In the genomic region with DNA sequence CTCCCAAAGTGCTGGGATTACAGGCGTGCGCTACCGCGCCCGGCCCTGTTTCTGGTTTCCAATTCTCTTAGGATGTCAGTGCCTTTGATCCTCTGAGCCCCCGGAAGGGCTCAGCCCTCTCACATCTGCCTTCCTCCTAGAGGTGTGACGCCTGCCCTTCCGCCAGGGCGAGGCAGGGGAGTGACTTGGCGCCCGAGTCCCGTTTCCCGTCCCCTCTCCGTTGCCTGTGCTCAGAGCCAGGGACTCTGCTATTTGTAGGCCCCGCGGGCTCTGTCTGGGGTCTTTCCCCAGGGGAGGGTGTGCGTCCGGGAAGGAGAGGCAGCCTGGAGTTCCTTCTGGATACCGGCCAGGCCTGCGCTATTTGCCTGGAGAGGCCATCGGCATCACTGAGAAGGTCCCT, we compare ENCODE assay signal across 8 cellular contexts.
DNase-seq lines count a peak whose midpoint lies in the region; ATAC-seq and TF ChIP-seq lines count a peak whose summit lies in the region.

No MANE protein-coding gene starts in this region.

- peak; percentile 84 for ATAC-seq in activated CD8-positive, alpha-beta T cell treated with anti-CD3 and anti-CD28 coated beads, Interleukin-2, amount 10 ng/mL, durations not matched to agents 7 days and 5 days
- ATAC-seq in GM18870 (IDR thresholded peaks at IDR 0.05; ENCODE audit: unreplicated experiment) (no peak), GM18858 (IDR thresholded peaks at IDR 0.05; ENCODE audit: unreplicated experiment) (no peak)

- POLR2A ChIA-PET in activated CD8-positive, alpha-beta T cell treated with anti-CD3 and anti-CD28 coated beads, Interleukin-2, amount 10 ng/mL, durations not matched to agents 7 days and 5 days (lab: Charles Lee): interaction anchor here (1.7 kb wide), 1 partner anchor 10 kb away, joined by 4 read pairs; no protein-coding TSS in a partner anchor

- peaks cover 14% of the 10 kb centered on the region for H3K4me1 ChIP-seq in GM23248 (ENCODE audit: insufficient read depth)

- H3K9me3 ChIP-seq in GM23248 (ENCODE audit: low read depth): no peaks in the 10 kb centered on the region

- H3K9me3 Mint-ChIP-seq in activated CD8-positive, alpha-beta T cell treated with anti-CD3 and anti-CD28 coated beads, Interleukin-2, amount 10 ng/mL, durations not matched to agents 7 days and 5 days (ENCODE audit: insufficient read depth): peaks cover 4% of the 10 kb centered on the region

- peaks cover 2% of the 10 kb centered on the region for H3K27me3 Mint-ChIP-seq in activated CD8-positive, alpha-beta T cell treated with anti-CD3 and anti-CD28 coated beads, Interleukin-2, amount 10 ng/mL, durations not matched to agents 7 days and 5 days (ENCODE audit: low read depth)

- CTCF ChIA-PET in activated CD8-positive, alpha-beta T cell treated with anti-CD3 and anti-CD28 coated beads, Interleukin-2, amount 10 ng/mL, durations not matched to agents 7 days and 5 days (lab: Charles Lee): no interaction called here

- H4K20me1 ChIP-seq in GM23248 (ENCODE audit: insufficient read depth): no peaks in the 10 kb centered on the region

- H3K4me3 ChIP-seq in GM23248 (peak overlapping the region; percentile 47), fibroblast of the aortic adventitia (ENCODE audit: low read depth, low read length) (no peak overlapping the region)

- H3K27ac Mint-ChIP-seq in activated CD8-positive, alpha-beta T cell treated with anti-CD3 and anti-CD28 coated beads, Interleukin-2, amount 10 ng/mL, durations not matched to agents 7 days and 5 days: peak overlapping the region; percentile 93

- in situ Hi-C loops in GM23248 (cut with MboI): no loop called here

- no peak for TF ChIP-seq CTCF in fibroblast of the aortic adventitia (IDR thresholded peaks at IDR 0.05; ENCODE audit: insufficient read depth, low read length)

- peak overlapping the region; percentile 19 for H3K27ac ChIP-seq in GM23248

- WGBS in GM23248 (ENCODE audit: low coverage in 1 of 2, low lambda C conversion rate in 2 of 2, missing lambda C conversion rate in 2 of 2), 2 experiments: 4 to 5% methylated on average over 21 of the region's 21 CpGs

- H3K36me3 Mint-ChIP-seq in activated CD8-positive, alpha-beta T cell treated with anti-CD3 and anti-CD28 coated beads, Interleukin-2, amount 10 ng/mL, durations not matched to agents 7 days and 5 days (ENCODE audit: low read depth): peaks cover 7% of the 10 kb centered on the region

- H3K27me3 ChIP-seq in GM23248 (replicated peaks; ENCODE audit: insufficient read depth): no peaks in the 10 kb centered on the region

- DNase-seq in GM23248 (peak; percentile 64), fibroblast of the aortic adventitia (ENCODE audit: low read depth) (peak; percentile 41), NCI-H774 (lab: John Stamatoyannopoulos, UW) (no peak), NCI-H748 (lab: John Stamatoyannopoulos, UW; ENCODE audit: unreplicated experiment) (no peak)
- DNase-seq in activated CD8-positive, alpha-beta T cell treated with anti-CD3 and anti-CD28 coated beads, Interleukin-2, amount 10 ng/mL, durations not matched to agents 7 days and 5 days: peak; percentile 72
- DNase-seq in stimulated activated CD4-positive, alpha-beta T cell treated with anti-CD3 and anti-CD28 coated beads, Interleukin-4, amount 100 ng/mL, for 1 hour: peak; percentile 52

- no peaks in the 10 kb centered on the region for H3F3A ChIP-seq in GM23248 (ENCODE audit: insufficient read depth)

- peak overlapping the region; percentile 65 for H3K4me2 ChIP-seq in GM23248 (ENCODE audit: unreplicated experiment)

- H3K9me2 ChIP-seq in GM23248 (ENCODE audit: insufficient read depth): no peaks in the 10 kb centered on the region

- H3K4me1 Mint-ChIP-seq in activated CD8-positive, alpha-beta T cell treated with anti-CD3 and anti-CD28 coated beads, Interleukin-2, amount 10 ng/mL, durations not matched to agents 7 days and 5 days (ENCODE audit: low read depth): peaks cover 53% of the 10 kb centered on the region

- H3K36me3 ChIP-seq in GM23248 (ENCODE audit: low read depth): no peaks in the 10 kb centered on the region

- H3K79me2 ChIP-seq in GM23248 (ENCODE audit: insufficient read depth): no peaks in the 10 kb centered on the region

- peak overlapping the region; percentile 76 for H3K9ac ChIP-seq in GM23248

- peak overlapping the region; percentile 65 for H3K4me3 Mint-ChIP-seq in activated CD8-positive, alpha-beta T cell treated with anti-CD3 and anti-CD28 coated beads, Interleukin-2, amount 10 ng/mL, durations not matched to agents 7 days and 5 days

- peak overlapping the region; percentile 96 for H2AFZ ChIP-seq in GM23248

Comparison
In these comparisons a context has a peak if more than half of its experiments do, and no peak if none do; other contexts are left out.
1. DNase-seq: peak in GM23248 (single experiment), activated CD8-positive, alpha-beta T cell treated with anti-CD3 and anti-CD28 coated beads, Interleukin-2, amount 10 ng/mL, durations not matched to agents 7 days and 5 days (single experiment), fibroblast of the aortic adventitia (single experiment) and stimulated activated CD4-positive, alpha-beta T cell treated with anti-CD3 and anti-CD28 coated beads, Interleukin-4, amount 100 ng/mL, for 1 hour (single experiment); none in NCI-H774 (single experiment) and NCI-H748 (single experiment).